Comparison of ENCODE assay signal across 8 cellular contexts in genomic region chr1:107935396-107936064, GRCh38. TPM values are rescaled to one million over a fixed set of nuclear protein-coding genes. Genes with fewer than 3 reads are reported as not detected.
DNase-seq lines count a peak whose midpoint lies in the region; ATAC-seq and TF ChIP-seq lines count a peak whose summit lies in the region.

No MANE protein-coding gene starts in this region.

- H3K4me1 ChIP-seq in Karpas-422 (ENCODE audit: low read length) (peaks cover 66% of the 10 kb centered on the region), mammary epithelial cell (ENCODE audit: insufficient read depth, low read length) (peaks cover 17% of the 10 kb centered on the region), tibial artery (peaks cover 0 to 7% (median 3%) of the 10 kb centered on the region in 4 donors), psoas muscle (no peaks in the 10 kb centered on the region)

- H3K27ac ChIP-seq in Karpas-422 (ENCODE audit: low read length), result peak overlapping the region; percentile 88
- no peak overlapping the region for H3K27ac ChIP-seq in mammary epithelial cell (ENCODE audit: insufficient read depth, low read depth, low read length)
- no peak overlapping the region for H3K27ac ChIP-seq in tibial artery
- no peak overlapping the region for H3K27ac ChIP-seq in psoas muscle

- H4K20me1 ChIP-seq in Karpas-422 (ENCODE audit: insufficient read depth, low read depth, low read length) (no peaks in the 10 kb centered on the region), mammary epithelial cell (ENCODE audit: insufficient read depth, low read length) (no peaks in the 10 kb centered on the region)

- in situ Hi-C loops in mammary epithelial cell (cut with MboI; ENCODE audit: low sequenced_read_pairs in 2 of 2), result no loop called here

- H3K9me2 ChIP-seq in Karpas-422 (replicated peaks; ENCODE audit: insufficient read depth, low read length), result no peaks in the 10 kb centered on the region

- H3K9me3 ChIP-seq in Karpas-422 (ENCODE audit: low read length), result no peaks in the 10 kb centered on the region
- no peaks in the 10 kb centered on the region for H3K9me3 ChIP-seq in mammary epithelial cell (replicated peaks; ENCODE audit: insufficient read depth, low read length)
- H3K9me3 ChIP-seq in tibial artery, result no peaks in the 10 kb centered on the region
- no peaks in the 10 kb centered on the region for H3K9me3 ChIP-seq in psoas muscle

- CTCF ChIA-PET in mammary epithelial cell (lab: Charles Lee; ENCODE audit: low non-redundant PET), result no interaction called here

- H3K27me3 ChIP-seq in Karpas-422 (ENCODE audit: low read length) (no peaks in the 10 kb centered on the region), mammary epithelial cell (ENCODE audit: insufficient read depth, low read length) (no peaks in the 10 kb centered on the region), tibial artery (no peaks in the 10 kb centered on the region), psoas muscle (ENCODE audit: insufficient read depth in 3 of 3, low read length in 2 of 3) (no peaks in the 10 kb centered on the region)

- dilution Hi-C loops in mammary epithelial cell (cut with HindIII; ENCODE audit: low sequenced_read_pairs), result no loop called here

- H3K4me3 ChIP-seq in Karpas-422 (ENCODE audit: low read length) (peak overlapping the region; percentile 32), mammary epithelial cell (replicated peaks in 1 of 3; ENCODE audit: insufficient read depth in 1 of 3, low read depth in 2 of 3, low read length in 3 of 3) (no peak overlapping the region), tibial artery (no peak overlapping the region), psoas muscle (no peak overlapping the region)

- DNase-seq in Karpas-422 (peak; percentile 91), mammary epithelial cell (peak; percentile 17), nucleus accumbens (lab: John Stamatoyannopoulos, UW) (no peak), DMS 273 (lab: John Stamatoyannopoulos, UW; ENCODE audit: unreplicated experiment) (no peak), tibial artery (no peak), psoas muscle (no peak)

- H2AFZ ChIP-seq in Karpas-422 (ENCODE audit: low read length), result peak overlapping the region; percentile 77
- no peak overlapping the region for H2AFZ ChIP-seq in mammary epithelial cell (ENCODE audit: low read depth, low read length)

- WGBS in mammary epithelial cell (ENCODE audit: low coverage, missing lambda C conversion rate), result 85% methylated on average over 4 of the region's 4 CpGs
- WGBS in psoas muscle, 3 donors, result 74 to 79% (median 77%) methylated on average over 4 of the region's 4 CpGs

- H3K9ac ChIP-seq in Karpas-422 (ENCODE audit: low read length), result peak overlapping the region; percentile 35
- H3K9ac ChIP-seq in mammary epithelial cell (ENCODE audit: insufficient read depth, low read length), result no peak overlapping the region

- H3K36me3 ChIP-seq in Karpas-422 (ENCODE audit: insufficient read depth, low read length) (no peaks in the 10 kb centered on the region), mammary epithelial cell (ENCODE audit: insufficient read depth, low read length) (no peaks in the 10 kb centered on the region), tibial artery (no peaks in the 10 kb centered on the region), psoas muscle (ENCODE audit: insufficient read depth in 1 of 2, low read depth in 1 of 2) (no peaks in the 10 kb centered on the region)

- H3K79me2 ChIP-seq in Karpas-422 (ENCODE audit: low read length) (no peaks in the 10 kb centered on the region), mammary epithelial cell (ENCODE audit: insufficient read depth, low read length) (no peaks in the 10 kb centered on the region)

- TF ChIP-seq CTCF in mammary epithelial cell (conservative IDR thresholded peaks at IDR 0.05 in 1 of 2, IDR thresholded peaks at IDR 0.05 in 1 of 2; ENCODE audit: extremely low read depth in 1 of 2, insufficient read depth in 1 of 2, low read depth in 1 of 2, low read length in 2 of 2), result no peak
- no peak for TF ChIP-seq CTCF in tibial artery (IDR thresholded peaks at IDR 0.05)
- no peak for TF ChIP-seq CTCF in psoas muscle (IDR thresholded peaks at IDR 0.05)

- H3K4me2 ChIP-seq in Karpas-422 (ENCODE audit: low read depth, low read length, poor library complexity, severe bottlenecking) (peak overlapping the region; percentile 64), mammary epithelial cell (ENCODE audit: insufficient read depth, low read depth, low read length) (no peak overlapping the region)

- intact Hi-C loops in mammary epithelial cell (cut with micrococcal nuclease) (loop anchor here (10.0 kb wide), 1 partner anchor 189 kb away; no protein-coding TSS in a partner anchor), tibial artery (cut with DNase I; ENCODE audit: low total_unique reads) (no loop called here), psoas muscle (cut with DNase I) (no loop called here)

- ATAC-seq in GM18502 (IDR thresholded peaks at IDR 0.05; ENCODE audit: poor library complexity, unreplicated experiment) (peak; percentile 93), GM21737 (IDR thresholded peaks at IDR 0.05; ENCODE audit: unreplicated experiment) (peak; percentile 84), psoas muscle (no peak)

- no TSS peak for BruUV-seq in mammary epithelial cell (replicated peaks; lab: Mats Ljungman, UMichigan)

RNA-seq across cellular contexts. Expression of gene VAV3, which starts 29.4 kb away (rescaled TPM):
- 1.1 and 1.2 TPM in 2 replicates for total RNA-seq in Karpas-422 (2014; rRNA removed; shearing (Covaris generic); ENCODE audit: low replicate concordance)
- total RNA-seq in mammary epithelial cell (10 to 100 TPM in 1 of 2 donors, 1 to 10 TPM in 1; 2.1 to 26.2 TPM), psoas muscle (1 to 10 TPM in 3 of 4 donors, under 1 TPM in 1; 0.71 to 1.7 (median 1.3) TPM)
- polyA plus RNA-seq in mammary epithelial cell (3.5 TPM), psoas muscle (under 1 TPM; 0.28 to 0.72 (median 0.30) TPM)
- polyA minus RNA-seq in mammary epithelial cell, result 2.1 TPM

Comparison
In these comparisons a context has a peak if more than half of its experiments do, and no peak if none do; other contexts are left out.
1. ATAC-seq: peak in GM18502 (single experiment) and GM21737 (single experiment); none in psoas muscle (0 of 4).
2. DNase-seq: peak in Karpas-422 (single experiment) and mammary epithelial cell (single experiment); none in nucleus accumbens (0 of 56), DMS 273 (single experiment), tibial artery (0 of 2) and psoas muscle (0 of 2).